Comparison of ENCODE assay signal across 26 cellular contexts in the genomic region with DNA sequence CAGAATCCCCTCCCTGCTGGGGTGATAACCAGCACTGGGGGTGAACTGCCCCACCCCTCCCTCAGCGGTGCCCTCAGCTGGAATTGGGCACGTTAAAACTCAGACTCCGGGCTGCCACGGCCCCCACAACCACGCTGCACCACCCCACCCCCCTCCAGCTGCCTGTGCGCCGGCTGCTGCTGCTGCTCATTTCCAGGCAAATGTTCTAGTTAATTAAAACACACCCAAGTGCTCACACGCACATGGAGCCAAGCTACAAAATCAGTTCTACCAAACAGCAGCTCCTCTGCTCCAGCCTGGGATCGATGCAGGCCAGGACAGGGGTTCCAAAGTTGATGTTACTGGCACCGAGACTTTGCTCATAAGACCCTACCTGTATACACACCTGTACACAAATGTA.
"Had no signal": no experiment of that assay in that cellular context is flagged by ENCODE, and none has a peak within 500 bp of the region (broad histone marks: within the 10 kb centered on the region; RNA-seq: fewer than 3 reads in every experiment).

No MANE protein-coding gene starts in this region.

- ATAC-seq: gastroesophageal sphincter; left lobe of liver; naive thymus-derived CD8-positive, alpha-beta T cell; pancreas; right cardiac atrium; stimulated activated memory B cell treated with anti-CD40 and anti-IgM and Interleukin-4, amounts not matched to agents 10 μg/mL and 1 μg/mL and 100 μg/mL, for 72 hours had no signal

- H3K4me3 ChIP-seq: coronary artery, esophagus squamous epithelium, gastroesophageal sphincter, lung, pancreas, testis, vagina had no signal

- H3K9me3 ChIP-seq: esophagus squamous epithelium, neutrophil, pancreas, testis, vagina had no signal

- H3K27ac ChIP-seq: coronary artery, esophagus squamous epithelium, gastroesophageal sphincter, neutrophil, pancreas, testis, vagina had no signal

- H3K4me1 ChIP-seq: pancreas, testis, vagina had no signal

- DNase-seq: activated CD4-positive, alpha-beta T cell treated with anti-CD3 and anti-CD28 coated beads, Interleukin-2, amount 50 U/mL, for 4 hours; activated CD4-positive, CD25-positive, alpha-beta regulatory T cell treated with anti-CD3 and anti-CD28 coated beads, Interleukin-2, amount 50 U/mL, for 72 hours; activated CD8-positive, alpha-beta memory T cell treated with anti-CD3 and anti-CD28 coated beads for 24 hours; activated CD8-positive, alpha-beta memory T cell treated with anti-CD3 and anti-CD28 coated beads, Interleukin-2, amount 50 U/mL, for 4 hours; activated naive CD4-positive, alpha-beta T cell treated with Interleukin-2 at 50 U/mL for 16 hours; activated naive CD8-positive, alpha-beta T cell treated with anti-CD3 and anti-CD28 coated beads, Interleukin-2, amount 10 ng/mL, durations not matched to agents 7 days and 5 days; activated T-cell treated with anti-CD3 and anti-CD28 coated beads, Interleukin-2, amount 50 U/mL, for 24 hours; amygdala; esophagus squamous epithelium; immature natural killer cell; naive thymus-derived CD8-positive, alpha-beta T cell; pancreas; right cardiac atrium; small intestine; stimulated activated CD4-positive, alpha-beta T cell treated with anti-CD3 and anti-CD28 coated beads, Interleukin-2, amount 100 ng/mL, for 24 hours; T-helper 1 cell; testis; trophoblast cell; WERI-Rb-1 had no signal

- H3K27me3 ChIP-seq: esophagus squamous epithelium, gastroesophageal sphincter, neutrophil, pancreas, testis, vagina had no signal

- H3K36me3 ChIP-seq: esophagus squamous epithelium, gastroesophageal sphincter, neutrophil, pancreas, vagina, WERI-Rb-1 had no signal
